ENCODE assay signal across 8 cellular contexts in genomic region chr2:161586517-161587167, GRCh38. TPM values are rescaled to one million over a fixed set of nuclear protein-coding genes. Genes with fewer than 3 reads are reported as not detected.
A peak's percentile ranks its signal among the peaks of the same experiment; 100 is the strongest.
DNase-seq lines count a peak whose midpoint lies in the region; ATAC-seq lines count a peak whose summit lies in the region.

No MANE protein-coding gene starts in this region.

- DNase-seq in DMS153 treated with DMSO at 0.1 percent for 48 hours (lab: John Stamatoyannopoulos, UW; ENCODE audit: unreplicated experiment): peak; percentile 49
- no peak for DNase-seq in DMS153 (lab: John Stamatoyannopoulos, UW)
- peak; percentile 29 for DNase-seq in NCI-H69 (lab: John Stamatoyannopoulos, UW)
- peak; percentile 16 to 17 for DNase-seq in dermis microvascular lymphatic vessel endothelial cell (ENCODE audit: low read depth in 2 of 2)
- peak; percentile 5 for DNase-seq in non-pigmented ciliary epithelial cell (ENCODE audit: low read depth)
- no peak for DNase-seq in activated naive CD4-positive, alpha-beta T cell treated with anti-CD3 and anti-CD28 coated beads, Interleukin-2, amount 50 U/mL, for 16 hours
- DNase-seq in activated CD4-positive, CD25-positive, alpha-beta regulatory T cell treated with anti-CD3 and anti-CD28 coated beads, Interleukin-2, amount 50 U/mL, for 72 hours: no peak

- ATAC-seq in HG02798 (IDR thresholded peaks at IDR 0.05; ENCODE audit: poor library complexity, unreplicated experiment): peak; percentile 52

RNA-seq across cellular contexts. Expression of gene SLC4A10, which starts 37.6 kb away (rescaled TPM):
- total RNA-seq in dermis microvascular lymphatic vessel endothelial cell: not detected in 2 replicates

Comparison
In these comparisons a context has a peak if more than half of its experiments do, and no peak if none do; other contexts are left out.
1. DNase-seq: peak in DMS153 treated with DMSO at 0.1 percent for 48 hours (single experiment), NCI-H69 (single experiment), dermis microvascular lymphatic vessel endothelial cell (2 of 2) and non-pigmented ciliary epithelial cell (single experiment); none in DMS153 (single experiment), activated naive CD4-positive, alpha-beta T cell treated with anti-CD3 and anti-CD28 coated beads, Interleukin-2, amount 50 U/mL, for 16 hours (single experiment) and activated CD4-positive, CD25-positive, alpha-beta regulatory T cell treated with anti-CD3 and anti-CD28 coated beads, Interleukin-2, amount 50 U/mL, for 72 hours (single experiment).